Comparison of ENCODE assay signal across 28 cellular contexts in the genomic region with DNA sequence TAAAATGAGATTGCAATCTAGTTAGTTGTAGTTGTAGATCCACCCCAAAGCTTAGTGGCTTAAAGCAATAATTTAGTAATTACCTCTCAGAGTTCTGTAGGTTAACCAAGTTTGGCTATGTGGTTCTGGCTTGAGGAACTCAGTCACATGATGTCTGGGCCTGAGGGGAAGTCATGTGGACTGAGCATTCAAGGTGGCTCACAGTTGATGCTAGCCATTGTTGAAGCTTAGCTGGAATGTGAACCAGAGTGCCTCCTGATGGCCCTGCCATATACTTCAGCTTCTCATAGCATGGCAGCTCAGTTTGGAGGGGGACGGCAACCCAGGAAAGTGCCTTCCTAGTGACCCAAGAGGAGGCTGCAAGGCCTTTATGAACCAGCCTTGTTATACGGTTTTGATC.
"Had no signal": no experiment of that assay in that cellular context is flagged by ENCODE, and none has a peak within 500 bp of the region (broad histone marks: within the 10 kb centered on the region; RNA-seq: fewer than 3 reads in every experiment).

No MANE protein-coding gene starts in this region.

- H3K27ac Mint-ChIP-seq: activated B cell treated with CpG ODN at 0.5 μM for 24 hours; activated CD4-positive, alpha-beta T cell treated with anti-CD3 and anti-CD28 coated beads for 36 hours; activated naive CD4-positive, alpha-beta T cell treated with anti-CD3 and anti-CD28 coated beads for 36 hours; activated naive CD8-positive, alpha-beta T cell treated with anti-CD3 and anti-CD28 coated beads, Interleukin-2, amount 10 ng/mL, durations not matched to agents 7 days and 5 days; memory B cell; stimulated activated naive B cell treated with anti-CD40 and anti-IgM and Interleukin-4, amounts not matched to agents 10 μg/mL and 1 μg/mL and 100 μg/mL, for 72 hours had no signal

- H3K4me1 Mint-ChIP-seq: activated B cell treated with CpG ODN at 0.5 μM for 24 hours; activated CD4-positive, alpha-beta T cell treated with anti-CD3 and anti-CD28 coated beads for 36 hours; activated naive CD8-positive, alpha-beta T cell treated with anti-CD3 and anti-CD28 coated beads, Interleukin-2, amount 10 ng/mL, durations not matched to agents 7 days and 5 days; central memory CD8-positive, alpha-beta T cell; memory B cell; stimulated activated naive B cell treated with anti-CD40 and anti-IgM and Interleukin-4, amounts not matched to agents 10 μg/mL and 1 μg/mL and 100 μg/mL, for 72 hours had no signal

- H3K79me2 ChIP-seq: hepatocyte had no signal

- H3K36me3 Mint-ChIP-seq: activated naive CD8-positive, alpha-beta T cell treated with anti-CD3 and anti-CD28 coated beads, Interleukin-2, amount 10 ng/mL, durations not matched to agents 7 days and 5 days; memory B cell; stimulated activated naive B cell treated with anti-CD40 and anti-IgM and Interleukin-4, amounts not matched to agents 10 μg/mL and 1 μg/mL and 100 μg/mL, for 72 hours had no signal

- ATAC-seq: activated CD4-positive, alpha-beta T cell treated with anti-CD3 and anti-CD28 coated beads for 36 hours; activated T-cell treated with anti-CD3 and anti-CD28 coated beads, Interleukin-2, amount 50 U/mL, for 4 hours; esophagus mucosa; left colon; stimulated activated naive B cell treated with anti-CD40 and anti-IgM and Interleukin-4, amounts not matched to agents 10 μg/mL and 1 μg/mL and 100 μg/mL, for 72 hours had no signal

- DNase-seq: activated B cell treated with CpG ODN at 0.5 μM for 24 hours; activated CD4-positive, alpha-beta T cell treated with anti-CD3 and anti-CD28 coated beads for 36 hours; activated CD4-positive, alpha-beta T cell treated with anti-CD3 and anti-CD28 coated beads, Interleukin-2, amount 50 U/mL, for 4 hours; activated CD8-positive, alpha-beta memory T cell treated with anti-CD3 and anti-CD28 coated beads for 24 hours; activated CD8-positive, alpha-beta memory T cell treated with anti-CD3 and anti-CD28 coated beads, Interleukin-2, amount 50 U/mL, for 48 hours; activated effector memory CD4-positive, alpha-beta T cell treated with Interleukin-2 at 50 U/mL for 16 hours; activated naive CD4-positive, alpha-beta T cell treated with anti-CD3 and anti-CD28 coated beads for 36 hours; activated naive CD8-positive, alpha-beta T cell treated with anti-CD3 and anti-CD28 coated beads, Interleukin-2, amount 10 ng/mL, durations not matched to agents 7 days and 5 days; activated T-cell treated with anti-CD3 and anti-CD28 coated beads, Interleukin-2, amount 50 U/mL, for 4 hours; amniotic stem cell; effector memory CD4-positive, alpha-beta T cell; foreskin melanocyte; glutamatergic neuron; left colon; retina; stimulated activated CD4-positive, alpha-beta T cell treated with anti-CD3 and anti-CD28 coated beads, Interleukin-2, amount 100 ng/mL, for 48 hours; stimulated activated CD8-positive, alpha-beta memory T cell treated with anti-CD3 and anti-CD28 coated beads, Interleukin-4, amount 100 ng/mL, for 48 hours; stimulated activated naive B cell treated with anti-CD40 and anti-IgM and Interleukin-4, amounts not matched to agents 10 μg/mL and 1 μg/mL and 100 μg/mL, for 72 hours; T-helper 9 cell; transverse colon had no signal

- FAIRE-seq: colon, endothelial cell of umbilical vein, keratinocyte had no signal

- H3K4me2 ChIP-seq: hepatocyte had no signal

- H3K9me3 ChIP-seq: breast epithelium, transverse colon had no signal

- H3K4me1 ChIP-seq: breast epithelium, transverse colon had no signal

- H3K4me3 ChIP-seq: breast epithelium, hepatocyte, transverse colon had no signal

- H3K27me3 ChIP-seq: breast epithelium, hepatocyte, transverse colon had no signal

- H3K9me3 Mint-ChIP-seq: activated B cell treated with CpG ODN at 0.5 μM for 24 hours; activated naive CD4-positive, alpha-beta T cell treated with anti-CD3 and anti-CD28 coated beads for 36 hours; activated naive CD8-positive, alpha-beta T cell treated with anti-CD3 and anti-CD28 coated beads, Interleukin-2, amount 10 ng/mL, durations not matched to agents 7 days and 5 days; activated T-cell treated with anti-CD3 and anti-CD28 coated beads, Interleukin-2, amount 50 U/mL, for 4 hours; central memory CD8-positive, alpha-beta T cell; stimulated activated naive B cell treated with anti-CD40 and anti-IgM and Interleukin-4, amounts not matched to agents 10 μg/mL and 1 μg/mL and 100 μg/mL, for 72 hours had no signal

- H3K36me3 ChIP-seq: breast epithelium, transverse colon had no signal

- H3K27ac ChIP-seq: breast epithelium, hepatocyte, transverse colon had no signal

- H3K4me3 Mint-ChIP-seq: activated B cell treated with CpG ODN at 0.5 μM for 24 hours; activated CD4-positive, alpha-beta T cell treated with anti-CD3 and anti-CD28 coated beads for 36 hours; activated naive CD4-positive, alpha-beta T cell treated with anti-CD3 and anti-CD28 coated beads for 36 hours; activated naive CD8-positive, alpha-beta T cell treated with anti-CD3 and anti-CD28 coated beads, Interleukin-2, amount 10 ng/mL, durations not matched to agents 7 days and 5 days; activated T-cell treated with anti-CD3 and anti-CD28 coated beads, Interleukin-2, amount 50 U/mL, for 4 hours; central memory CD8-positive, alpha-beta T cell; memory B cell; stimulated activated naive B cell treated with anti-CD40 and anti-IgM and Interleukin-4, amounts not matched to agents 10 μg/mL and 1 μg/mL and 100 μg/mL, for 72 hours had no signal

- H2AFZ ChIP-seq: hepatocyte had no signal

- H3K27me3 Mint-ChIP-seq: activated B cell treated with CpG ODN at 0.5 μM for 24 hours; activated CD4-positive, alpha-beta T cell treated with anti-CD3 and anti-CD28 coated beads for 36 hours; activated naive CD8-positive, alpha-beta T cell treated with anti-CD3 and anti-CD28 coated beads, Interleukin-2, amount 10 ng/mL, durations not matched to agents 7 days and 5 days; central memory CD8-positive, alpha-beta T cell; memory B cell; stimulated activated naive B cell treated with anti-CD40 and anti-IgM and Interleukin-4, amounts not matched to agents 10 μg/mL and 1 μg/mL and 100 μg/mL, for 72 hours had no signal
